Comparison of ENCODE assay signal across 1 cellular context in genomic region chr19:12484371-12485322, GRCh38.
TF ChIP-seq lines count a peak whose summit lies in the region.

TSS of gene ZNF709 (minus strand) at chr19:12484816. CDS start at chr19:12484657, 159 bp downstream.

TF ChIP-seq in HepG2, 621 proteins besides CTCF, POLR2A, EP300 and RAD21 (continued from another document and continues in another):
- TF ChIP-seq PBX3 (CRISPR knock-in tag; IDR thresholded peaks at IDR 0.05; ENCODE audit: borderline replicate concordance) (peak; percentile 58; the same call in 1 of the 2 replicates), JUNB (CRISPR knock-in tag; IDR thresholded peaks at IDR 0.05; ENCODE audit: borderline replicate concordance) (no peak), ZNF484 (CRISPR knock-in tag; IDR thresholded peaks at IDR 0.05; ENCODE audit: borderline replicate concordance, low read depth) (no peak), ZMYM4 (CRISPR knock-in tag; IDR thresholded peaks at IDR 0.05) (peak; percentile 71), ZNF761 (CRISPR knock-in tag; conservative IDR thresholded peaks at IDR 0.05) (peak; percentile 91), TMF1 (CRISPR knock-in tag; IDR thresholded peaks at IDR 0.05; ENCODE audit: low read depth) (no peak), ZEB1 (IDR thresholded peaks at IDR 0.05; ENCODE audit: insufficient replicate concordance, low read depth) (peak; percentile 76), ATF7-NPFF (CRISPR knock-in tag; IDR thresholded peaks at IDR 0.05; ENCODE audit: low read depth) (peak; percentile 52; the same call in 1 of the 2 replicates), FOXJ3 (CRISPR knock-in tag; IDR thresholded peaks at IDR 0.05; ENCODE audit: borderline replicate concordance) (no peak), ZBTB7B (CRISPR knock-in tag; IDR thresholded peaks at IDR 0.05) (peak; percentile 88), ZNF605 (CRISPR knock-in tag; IDR thresholded peaks at IDR 0.05) (peak; percentile 76), ARID5B (CRISPR knock-in tag; IDR thresholded peaks at IDR 0.05) (peak; percentile 33), RFXANK (CRISPR knock-in tag; IDR thresholded peaks at IDR 0.05) (no peak), ZFP82 (CRISPR knock-in tag; IDR thresholded peaks at IDR 0.05; ENCODE audit: borderline replicate concordance) (peak; percentile 82; the same call in 1 of the 2 replicates), THYN1 (CRISPR knock-in tag; IDR thresholded peaks at IDR 0.05; ENCODE audit: borderline replicate concordance, low read depth) (no peak), ATRX (CRISPR knock-in tag; IDR thresholded peaks at IDR 0.05; ENCODE audit: borderline replicate concordance) (no peak), ZNF883 (CRISPR knock-in tag; IDR thresholded peaks at IDR 0.05; ENCODE audit: not compliant biosample characterization) (peak; percentile 60), TBP (CRISPR knock-in tag; IDR thresholded peaks at IDR 0.05) (no peak), ZNF850 (CRISPR knock-in tag; conservative IDR thresholded peaks at IDR 0.05) (no peak), PATZ1 (CRISPR knock-in tag; IDR thresholded peaks at IDR 0.05) (peak; percentile 35; the same call in 1 of the 2 replicates), SRF (IDR thresholded peaks at IDR 0.05; ENCODE audit: low read depth, low read length) (no peak), PLSCR1 (CRISPR knock-in tag; IDR thresholded peaks at IDR 0.05; ENCODE audit: borderline replicate concordance) (no peak), IKZF5 (CRISPR knock-in tag; IDR thresholded peaks at IDR 0.05) (peak; percentile 81), NFYC (CRISPR knock-in tag; IDR thresholded peaks at IDR 0.05) (peak; percentile 91), ZSCAN5A (CRISPR knock-in tag; IDR thresholded peaks at IDR 0.05; ENCODE audit: borderline replicate concordance) (no peak; the same call in 1 of the 2 replicates), ZNF501 (CRISPR knock-in tag; IDR thresholded peaks at IDR 0.05) (peak; percentile 81; the same call in 1 of the 2 replicates), HOXD1 (CRISPR knock-in tag; IDR thresholded peaks at IDR 0.05) (peak; percentile 55; the same call in 1 of the 2 replicates), NPAS2 (CRISPR knock-in tag; IDR thresholded peaks at IDR 0.05; ENCODE audit: borderline replicate concordance) (no peak), CREB1 (IDR thresholded peaks at IDR 0.05) (peak; percentile 19; the same call in 1 of the 2 replicates), CREB1 (CRISPR knock-in tag; IDR thresholded peaks at IDR 0.05) (no peak; the same call in 1 of the 2 replicates), POGZ (CRISPR knock-in tag; IDR thresholded peaks at IDR 0.05) (0 out of 2 replicates have a peak, but pooled peaks have one; percentile 41), ZNF512B (CRISPR knock-in tag; IDR thresholded peaks at IDR 0.05; ENCODE audit: borderline replicate concordance) (0 out of 2 replicates have a peak, but pooled peaks have one; percentile 15), BORCS8-MEF2B (CRISPR knock-in tag; IDR thresholded peaks at IDR 0.05) (peak; percentile 42; the same call in 1 of the 2 replicates), STAG1 (CRISPR knock-in tag; IDR thresholded peaks at IDR 0.05) (no peak), HDAC1 (CRISPR knock-in tag; IDR thresholded peaks at IDR 0.05) (peak; percentile 77), ZFP62 (CRISPR knock-in tag; IDR thresholded peaks at IDR 0.05) (no peak), ZBTB43 (CRISPR knock-in tag; conservative IDR thresholded peaks at IDR 0.05) (no peak), KDM5A (IDR thresholded peaks at IDR 0.05; ENCODE audit: borderline replicate concordance, low read length) (peak; percentile 42; the same call in 1 of the 2 replicates), TAF15 (IDR thresholded peaks at IDR 0.05; ENCODE audit: low read depth, low read length, poor library complexity, severe bottlenecking) (no peak), ZMYM2 (CRISPR knock-in tag; IDR thresholded peaks at IDR 0.05) (0 out of 2 replicates have a peak, but pooled peaks have one; percentile 47), NR2F6 (IDR thresholded peaks at IDR 0.05) (no peak), NR2F6 (CRISPR knock-in tag; IDR thresholded peaks at IDR 0.05) (0 out of 2 replicates have a peak, but pooled peaks have one; percentile 25), ARNT2 (CRISPR knock-in tag; IDR thresholded peaks at IDR 0.05; ENCODE audit: low read depth) (peak; percentile 69; the same call in 1 of the 2 replicates), MTERF4 (CRISPR knock-in tag; IDR thresholded peaks at IDR 0.05) (no peak), ZNF205 (CRISPR knock-in tag; IDR thresholded peaks at IDR 0.05) (peak; percentile 44; the same call in 1 of the 2 replicates), RNF2 (conservative IDR thresholded peaks at IDR 0.05; ENCODE audit: low read depth) (no peak), CEBPG (CRISPR knock-in tag; IDR thresholded peaks at IDR 0.05) (no peak), HNRNPK (IDR thresholded peaks at IDR 0.05; ENCODE audit: low read depth, low read length, poor library complexity, severe bottlenecking) (peak; percentile 46), TARDBP (CRISPR knock-in tag; IDR thresholded peaks at IDR 0.05) (0 out of 2 replicates have a peak, but pooled peaks have one; percentile 7), CEBPB (IDR thresholded peaks at IDR 0.05; ENCODE audit: borderline replicate concordance, low read depth, low read length) (no peak), NFKBIZ (CRISPR knock-in tag; IDR thresholded peaks at IDR 0.05) (peak; percentile 61; the same call in 1 of the 2 replicates), ZNF121 (CRISPR knock-in tag; IDR thresholded peaks at IDR 0.05) (no peak), ZNF878 (CRISPR knock-in tag; IDR thresholded peaks at IDR 0.05) (no peak), SP4 (CRISPR knock-in tag; IDR thresholded peaks at IDR 0.05) (peak; percentile 84; the same call in 1 of the 2 replicates)
